Comparison of ENCODE assay signal across 3 cellular contexts in the genomic region with DNA sequence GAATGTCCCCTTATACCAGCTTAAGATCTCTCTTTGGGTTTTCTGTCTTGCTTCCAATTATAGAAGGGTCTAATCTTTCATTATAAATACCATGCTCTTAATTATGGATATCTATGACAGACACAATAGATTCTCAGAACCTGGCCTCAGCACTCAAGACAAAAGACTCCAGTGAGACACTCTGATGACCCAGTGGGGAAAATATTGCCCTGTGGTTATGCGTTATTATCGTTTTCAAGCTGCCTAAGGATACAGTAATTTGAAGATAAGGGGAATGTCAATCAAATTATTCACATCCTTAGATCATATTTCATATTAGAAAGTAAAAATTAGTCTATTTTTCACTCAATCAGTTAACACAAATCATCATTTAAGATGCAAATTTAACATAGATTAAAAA.
"Had no signal": no experiment of that assay in that cellular context is flagged by ENCODE, and none has a peak within 500 bp of the region (broad histone marks: within the 10 kb centered on the region; RNA-seq: fewer than 3 reads in every experiment).

No MANE protein-coding gene starts in this region.

- H3K4me3 ChIP-seq: GM12878 had no signal

- DNase-seq: GDM1, GF-D8 had no signal

- ATAC-seq: GM12878 had no signal
